In genomic region chr19:47797996-47798903, GRCh38 we compare ENCODE assay signal across 2 cellular contexts.
TF ChIP-seq lines count a peak whose summit lies in the region.

No MANE protein-coding gene starts in this region.

TF ChIP-seq in GM23338, 12 proteins besides CTCF, POLR2A, EP300 and RAD21:
- no peak for TF ChIP-seq CREB1 (CRISPR knock-in tag; IDR thresholded peaks at IDR 0.05; ENCODE audit: low read depth)
- TF ChIP-seq ETS1 (IDR thresholded peaks at IDR 0.05) = no peak
- TF ChIP-seq ZNF114 (CRISPR knock-in tag; IDR thresholded peaks at IDR 0.05) = no peak
- no peak for TF ChIP-seq STAT1 (IDR thresholded peaks at IDR 0.05; ENCODE audit: unreplicated experiment)
- TF ChIP-seq EZH2 (IDR thresholded peaks at IDR 0.05; ENCODE audit: low read depth, unreplicated experiment) = no peak
- no peak for TF ChIP-seq EZH2phosphoT487 (IDR thresholded peaks at IDR 0.05; ENCODE audit: unreplicated experiment)
- no peak for TF ChIP-seq JUNB (IDR thresholded peaks at IDR 0.05; ENCODE audit: unreplicated experiment)
- TF ChIP-seq POLR2AphosphoS5 (IDR thresholded peaks at IDR 0.05; ENCODE audit: low read depth) = no peak
- no peak for TF ChIP-seq REST (IDR thresholded peaks at IDR 0.05; ENCODE audit: unreplicated experiment)

TF ChIP-seq in H1, 55 proteins besides CTCF, POLR2A, EP300 and RAD21:
- no peak for TF ChIP-seq POU5F1 (IDR thresholded peaks at IDR 0.05; ENCODE audit: low read depth, low read length)
- no peak for TF ChIP-seq BRCA1 (IDR thresholded peaks at IDR 0.05; ENCODE audit: low read depth, low read length)
- no peak for TF ChIP-seq TEAD4 (IDR thresholded peaks at IDR 0.05; ENCODE audit: low read depth, low read length)
- no peak for TF ChIP-seq TBP (IDR thresholded peaks at IDR 0.05; ENCODE audit: low read depth, low read length)
- TF ChIP-seq BACH1 (IDR thresholded peaks at IDR 0.05; ENCODE audit: low read length) = no peak
- no peak for TF ChIP-seq ATF3 (IDR thresholded peaks at IDR 0.05; ENCODE audit: insufficient read depth, low read depth, low read length)
- no peak for TF ChIP-seq CREB1 (IDR thresholded peaks at IDR 0.05)
- TF ChIP-seq CHD2 (IDR thresholded peaks at IDR 0.05; ENCODE audit: low read length) = no peak
- no peak for TF ChIP-seq TAF7 (optimal IDR thresholded peaks at IDR 0.05; ENCODE audit: borderline replicate concordance, low read depth, low read length)
- no peak for TF ChIP-seq CHD1 (IDR thresholded peaks at IDR 0.05; ENCODE audit: low read depth, low read length)
- TF ChIP-seq PHF8 (conservative IDR thresholded peaks at IDR 0.05; ENCODE audit: low read depth, low read length) = no peak
- TF ChIP-seq KDM4A (IDR thresholded peaks at IDR 0.05; ENCODE audit: low read depth, low read length, severe bottlenecking) = no peak
TF ChIP-seq in H1: peak in this region for 0.
